In the genomic region with DNA sequence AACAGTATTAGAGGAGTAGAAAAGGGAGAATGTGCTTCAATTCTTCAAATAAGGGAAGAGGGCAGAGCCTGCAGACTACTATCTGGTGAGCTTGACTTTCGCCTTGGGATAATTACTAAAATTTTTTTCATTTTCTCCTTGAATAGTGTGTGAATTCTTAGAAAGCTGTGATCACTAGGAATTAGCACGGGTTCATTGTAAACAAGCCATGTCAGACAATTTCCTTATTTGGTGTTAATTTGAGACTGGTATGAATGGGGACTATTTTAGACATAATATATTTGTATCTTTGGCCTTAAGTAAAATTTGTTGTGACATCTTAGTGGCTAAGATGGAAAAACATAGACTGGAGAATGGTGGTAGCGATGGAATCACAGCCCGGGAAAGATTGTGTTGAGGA, we compare ENCODE assay signal across 7 cellular contexts.
"Had no signal": no experiment of that assay in that cellular context is flagged by ENCODE, and none has a peak within 500 bp of the region (broad histone marks: within the 10 kb centered on the region; RNA-seq: fewer than 3 reads in every experiment).

No MANE protein-coding gene starts in this region.

- ATAC-seq: HCT116, HepG2 had no signal

- H3K4me3 ChIP-seq: HAP-1 had no signal

- H3K36me3 ChIP-seq: HAP-1 had no signal

- H3K9me3 ChIP-seq: HAP-1 had no signal

- H3K27ac ChIP-seq: HL-60 had no signal

- DNase-seq: GOT3, H7, HFFc6 had no signal
